26 cellular contexts compared by ENCODE assay signal in genomic region chr2:19807866-19808265, GRCh38.
DNase-seq lines count a peak whose midpoint lies in the region; ATAC-seq and TF ChIP-seq lines count a peak whose summit lies in the region.
"Had no signal": no experiment of that assay in that cellular context is flagged by ENCODE, and none has a peak within 500 bp of the region (broad histone marks: within the 10 kb centered on the region; RNA-seq: fewer than 3 reads in every experiment).

No MANE protein-coding gene starts in this region.

- H3K9me3 ChIP-seq in thoracic aorta (no peaks in the 10 kb centered on the region), colonic mucosa (no peaks in the 10 kb centered on the region), thyroid gland (no peaks in the 10 kb centered on the region)
- H3K9me3 ChIP-seq: Caco-2, MG63 had no signal

- TF ChIP-seq POLR2A in thyroid gland (IDR thresholded peaks at IDR 0.05) = no peak

- H3K9ac ChIP-seq in colonic mucosa (ENCODE audit: low read depth in 2 of 2, low read length in 2 of 2) = no peak overlapping the region

- ATAC-seq in thoracic aorta (ENCODE audit: insufficient number of reproducible peaks, low FRiP score, low read depth) (no peak), GM21737 (IDR thresholded peaks at IDR 0.05; ENCODE audit: unreplicated experiment) (no peak), HG02642 (IDR thresholded peaks at IDR 0.05; ENCODE audit: poor library complexity, unreplicated experiment) (no peak)
- ATAC-seq: GM12878, K562 had no signal

- DNase-seq in RPMI7951 (ENCODE audit: low read depth) = peak; percentile 41
- DNase-seq in dermis blood vessel endothelial cell = peak; percentile 19
- DNase-seq in glomerular visceral epithelial cell (ENCODE audit: extremely low spot score) = peak; percentile 1
- no peak for DNase-seq in thoracic aorta (ENCODE audit: low spot score)
- DNase-seq in colonic mucosa = no peak
- DNase-seq in thyroid gland = no peak
- DNase-seq: Caco-2; CD4-positive, alpha-beta memory T cell; EL; GDM1; Kasumi-1; MG63; NCI-H1105 treated with DMSO at 0.1 percent for 48 hours; NCI-H146; NCI-H1930; NCI-H2107; NCI-H446; NCI-H526; NCI-H82; NK-92 treated with Interleukin-12 subunit alpha and Interleukin-12 subunit beta, amount 100 ng/mL, for 24 hours; SHP77 treated with DMSO at 0.1 percent for 48 hours had no signal

- H3K27me3 ChIP-seq in thoracic aorta (replicated peaks; ENCODE audit: insufficient read depth) (no peaks in the 10 kb centered on the region), colonic mucosa (no peaks in the 10 kb centered on the region), thyroid gland (no peaks in the 10 kb centered on the region)
- H3K27me3 ChIP-seq: MG63 had no signal

- H3K4me3 ChIP-seq in thoracic aorta (no peak overlapping the region), colonic mucosa (no peak overlapping the region), thyroid gland (replicated peaks in 1 of 3) (no peak overlapping the region)
- H3K4me3 ChIP-seq: GM12878, K562, MG63, PC-9 had no signal

- H3K36me3 ChIP-seq in thoracic aorta = no peaks in the 10 kb centered on the region
- no peaks in the 10 kb centered on the region for H3K36me3 ChIP-seq in colonic mucosa
- no peaks in the 10 kb centered on the region for H3K36me3 ChIP-seq in thyroid gland
- H3K36me3 ChIP-seq: MG63 had no signal

- TF ChIP-seq CTCF in thoracic aorta (IDR thresholded peaks at IDR 0.05) (no peak), colonic mucosa (IDR thresholded peaks at IDR 0.05) (no peak), thyroid gland (IDR thresholded peaks at IDR 0.05) (no peak)

- intact Hi-C loops in colonic mucosa (cut with DNase I) = no loop called here
- intact Hi-C loops in thyroid gland (cut with DNase I) = no loop called here

- H3K4me1 ChIP-seq in thoracic aorta (ENCODE audit: control insufficient read depth in 1 of 2, low read depth in 2 of 2) (peaks cover 18 to 84% of the 10 kb centered on the region in 2 donors), colonic mucosa (no peaks in the 10 kb centered on the region), thyroid gland (no peaks in the 10 kb centered on the region)
- H3K4me1 ChIP-seq: Caco-2 had no signal

- WGBS in thyroid gland, 2 donors = 84 to 86% methylated on average over 3 of the region's 3 CpGs

- peak overlapping the region; percentile 78 to 86 for H3K27ac ChIP-seq in thoracic aorta
- H3K27ac ChIP-seq in colonic mucosa = no peak overlapping the region
- no peak overlapping the region for H3K27ac ChIP-seq in thyroid gland
- H3K27ac ChIP-seq: PC-9 had no signal

Comparison
In these comparisons a context has a peak if more than half of its experiments do, and no peak if none do; other contexts are left out.
1. DNase-seq: peak in RPMI7951 (single experiment), dermis blood vessel endothelial cell (single experiment) and glomerular visceral epithelial cell (single experiment); none in thoracic aorta (single experiment), colonic mucosa (single experiment) and thyroid gland (0 of 2).
2. H3K27ac ChIP-seq: peak in thoracic aorta (2 of 2); none in colonic mucosa (single experiment) and thyroid gland (0 of 3).